In the genomic region with DNA sequence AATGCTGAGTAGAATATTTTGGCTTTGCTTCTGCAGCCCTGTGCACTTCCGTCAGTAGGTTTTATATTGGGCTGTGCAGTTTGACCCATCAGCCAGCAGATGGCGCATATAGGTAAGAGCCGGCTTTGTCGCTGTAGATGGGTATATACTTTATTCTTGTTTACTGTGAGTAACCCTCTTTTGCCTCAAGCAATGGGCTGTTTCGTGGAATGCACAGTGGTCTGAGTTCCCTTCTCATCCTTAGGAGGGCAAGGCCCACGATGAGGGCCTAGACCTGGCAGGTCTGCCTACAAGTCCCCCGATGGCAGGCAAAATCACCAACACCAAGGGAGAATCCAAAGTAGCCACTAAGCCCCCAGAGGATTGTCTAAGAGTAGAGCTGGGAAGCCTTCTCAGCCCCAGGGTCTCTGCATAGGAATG, we compare ENCODE assay signal across 8 cellular contexts.
DNase-seq lines count a peak whose midpoint lies in the region; ATAC-seq and TF ChIP-seq lines count a peak whose summit lies in the region.

No MANE protein-coding gene starts in this region.

- no peaks in the 10 kb centered on the region for H3K27me3 Mint-ChIP-seq in Calu3 (ENCODE audit: unreplicated experiment)
- peaks cover 6% of the 10 kb centered on the region for H3K27me3 Mint-ChIP-seq in nephron progenitor cell (ENCODE audit: low read depth, poor library complexity)

- no peaks in the 10 kb centered on the region for H3K36me3 ChIP-seq in SK-N-MC (ENCODE audit: insufficient read depth, low read length)

- CTCF ChIA-PET in Calu3 (lab: Charles Lee) = no interaction called here

- H3K27ac ChIP-seq in SK-N-MC = no peak overlapping the region
- peak overlapping the region; percentile 33 for H3K27ac ChIP-seq in epithelial cell of prostate

- no peak overlapping the region for H3K9ac ChIP-seq in SK-N-MC (ENCODE audit: insufficient read length)

- H3K36me3 Mint-ChIP-seq in Calu3 (ENCODE audit: insufficient read depth, unreplicated experiment) (no peaks in the 10 kb centered on the region), nephron progenitor cell (ENCODE audit: low read depth) (no peaks in the 10 kb centered on the region)

- peak; percentile 96 for ATAC-seq in GM18861 (IDR thresholded peaks at IDR 0.05; ENCODE audit: unreplicated experiment)
- peak; percentile 98 for ATAC-seq in HG02885 (IDR thresholded peaks at IDR 0.05; ENCODE audit: poor library complexity, unreplicated experiment)

- no TSS peak for BruUV-seq in Calu3 (replicated peaks; lab: Mats Ljungman, UMichigan)

- H3K4me1 Mint-ChIP-seq in Calu3 (ENCODE audit: low read depth, unreplicated experiment) (peaks cover 14% of the 10 kb centered on the region), nephron progenitor cell (no peaks in the 10 kb centered on the region)

- intact Hi-C loops in Calu3 (cut with micrococcal nuclease; ENCODE audit: unreplicated experiment) = loop anchor here (1.0 to 10.0 kb wide), 5 partner anchors 213 to 1285 kb away; partner anchors contain the start of gene KCND2

- H3K9me3 Mint-ChIP-seq in Calu3 (ENCODE audit: low read depth, unreplicated experiment) (no peaks in the 10 kb centered on the region), nephron progenitor cell (no peaks in the 10 kb centered on the region)

- H3K4me3 Mint-ChIP-seq in Calu3 (ENCODE audit: low read depth, unreplicated experiment) (no peak overlapping the region), nephron progenitor cell (no peak overlapping the region)

- H3K4me3 ChIP-seq in SK-N-MC = no peak overlapping the region

- peak; percentile 58 for DNase-seq in Calu3
- peak; percentile 75 for DNase-seq in NCI-H1092 treated with DMSO at 0.1 percent for 48 hours (lab: John Stamatoyannopoulos, UW)
- DNase-seq in SK-N-MC (ENCODE audit: low read depth, low spot score) = peak; percentile 61
- peak; percentile 16 for DNase-seq in epithelial cell of prostate (ENCODE audit: low read depth, low spot score)
- peak; percentile 57 for DNase-seq in nephron progenitor cell
- no peak for DNase-seq in T-helper 9 cell

- H3K9me3 ChIP-seq in SK-N-MC (ENCODE audit: low read depth, low read length) = no peaks in the 10 kb centered on the region

- no peak overlapping the region for H3K27ac Mint-ChIP-seq in Calu3 (ENCODE audit: unreplicated experiment)
- H3K27ac Mint-ChIP-seq in nephron progenitor cell = no peak overlapping the region

- TF ChIP-seq CTCF in Calu3 (IDR thresholded peaks at IDR 0.05; ENCODE audit: unreplicated experiment) = peak; percentile 64
- TF ChIP-seq CTCF in nephron progenitor cell (IDR thresholded peaks at IDR 0.05) = peak; percentile 86
